9 cellular contexts compared by ENCODE assay signal in the genomic region with DNA sequence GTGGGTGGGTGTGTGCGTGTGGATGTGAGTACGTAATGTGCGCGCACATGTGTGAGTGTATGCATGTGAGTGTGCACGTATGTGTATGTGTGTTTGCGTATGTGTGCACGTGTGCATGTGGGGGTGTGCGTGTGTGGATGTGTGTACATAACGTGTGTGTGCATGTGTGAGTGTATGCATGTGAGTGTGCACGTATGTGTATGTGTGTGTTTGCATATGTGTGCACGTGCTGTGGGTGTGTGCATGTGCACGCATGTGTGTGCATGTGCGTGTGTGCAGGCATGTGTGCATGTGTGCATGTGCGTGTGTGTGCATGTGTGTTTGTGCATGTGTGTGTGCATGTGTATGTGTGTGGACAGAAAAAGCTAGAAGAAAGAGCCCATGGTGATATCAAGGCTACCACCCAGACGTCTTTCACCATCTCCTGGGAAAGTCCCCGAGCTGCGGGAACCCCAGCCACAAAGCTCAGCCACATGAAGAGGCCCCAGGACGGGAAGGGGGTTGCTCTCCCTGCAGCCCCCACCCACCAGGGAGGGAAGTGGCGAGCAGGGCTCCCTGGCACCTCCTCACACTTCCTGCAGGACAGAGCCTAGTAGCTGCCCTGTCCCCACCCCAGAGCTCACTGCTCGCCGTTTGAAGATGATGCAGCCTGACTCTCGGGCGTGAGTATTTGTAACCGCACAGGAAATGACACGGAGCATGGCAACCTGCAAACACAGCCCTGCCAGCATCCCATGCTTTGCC.
DNase-seq lines count a peak whose midpoint lies in the region; ATAC-seq and FAIRE-seq lines count a peak whose summit lies in the region.
"Had no signal": no experiment of that assay in that cellular context is flagged by ENCODE, and none has a peak within 500 bp of the region (broad histone marks: within the 10 kb centered on the region; RNA-seq: fewer than 3 reads in every experiment).

No MANE protein-coding gene starts in this region.

- H3K9me3 Mint-ChIP-seq in activated naive CD8-positive, alpha-beta T cell treated with anti-CD3 and anti-CD28 coated beads for 36 hours = peaks cover 13% of the 10 kb centered on the region
- peaks cover 12 to 13% of the 10 kb centered on the region in 2 donors for H3K9me3 Mint-ChIP-seq in stimulated activated naive B cell treated with anti-CD40 and anti-IgM and Interleukin-4, amounts not matched to agents 10 μg/mL and 1 μg/mL and 100 μg/mL, for 72 hours

- no peaks in the 10 kb centered on the region for H3K36me3 Mint-ChIP-seq in activated naive CD8-positive, alpha-beta T cell treated with anti-CD3 and anti-CD28 coated beads for 36 hours
- H3K36me3 Mint-ChIP-seq in stimulated activated naive B cell treated with anti-CD40 and anti-IgM and Interleukin-4, amounts not matched to agents 10 μg/mL and 1 μg/mL and 100 μg/mL, for 72 hours = peaks cover 6% of the 10 kb centered on the region in 2 donors

- DNase-seq in RCC 7860 (ENCODE audit: low spot score) (peak; percentile 71), NCI-H69 (lab: John Stamatoyannopoulos, UW) (no peak), nucleus accumbens (lab: John Stamatoyannopoulos, UW) (no peak), NCI-H524 (lab: John Stamatoyannopoulos, UW) (no peak)
- peak; percentile 47 for DNase-seq in activated naive CD8-positive, alpha-beta T cell treated with anti-CD3 and anti-CD28 coated beads for 36 hours
- peak; percentile 28 for DNase-seq in stimulated activated naive B cell treated with anti-CD40 and anti-IgM and Interleukin-4, amounts not matched to agents 10 μg/mL and 1 μg/mL and 100 μg/mL, for 72 hours

- peak overlapping the region; percentile 26 for H3K27ac Mint-ChIP-seq in activated naive CD8-positive, alpha-beta T cell treated with anti-CD3 and anti-CD28 coated beads for 36 hours
- peak overlapping the region; percentile 17 for H3K27ac Mint-ChIP-seq in stimulated activated naive B cell treated with anti-CD40 and anti-IgM and Interleukin-4, amounts not matched to agents 10 μg/mL and 1 μg/mL and 100 μg/mL, for 72 hours

- H3K27me3 Mint-ChIP-seq in activated naive CD8-positive, alpha-beta T cell treated with anti-CD3 and anti-CD28 coated beads for 36 hours = peaks cover 13% of the 10 kb centered on the region
- H3K27me3 Mint-ChIP-seq in stimulated activated naive B cell treated with anti-CD40 and anti-IgM and Interleukin-4, amounts not matched to agents 10 μg/mL and 1 μg/mL and 100 μg/mL, for 72 hours = peaks cover 34 to 47% of the 10 kb centered on the region in 2 donors

- no peak overlapping the region for H3K4me3 Mint-ChIP-seq in activated naive CD8-positive, alpha-beta T cell treated with anti-CD3 and anti-CD28 coated beads for 36 hours
- peak overlapping the region; percentile 37 to 48 for H3K4me3 Mint-ChIP-seq in stimulated activated naive B cell treated with anti-CD40 and anti-IgM and Interleukin-4, amounts not matched to agents 10 μg/mL and 1 μg/mL and 100 μg/mL, for 72 hours

- ATAC-seq in GM18861 (IDR thresholded peaks at IDR 0.05; ENCODE audit: unreplicated experiment) = peak; percentile 90
- ATAC-seq in HG02798 (IDR thresholded peaks at IDR 0.05; ENCODE audit: poor library complexity, unreplicated experiment) = peak; percentile 60
- peak; percentile 68 to 84 for ATAC-seq in stimulated activated naive B cell treated with anti-CD40 and anti-IgM and Interleukin-4, amounts not matched to agents 10 μg/mL and 1 μg/mL and 100 μg/mL, for 72 hours (replicated peaks)

- no peak for FAIRE-seq in RCC 7860 (lab: Jason Lieb, UNC)
- FAIRE-seq: keratinocyte had no signal

- H3K4me1 Mint-ChIP-seq in activated naive CD8-positive, alpha-beta T cell treated with anti-CD3 and anti-CD28 coated beads for 36 hours = peaks cover 13% of the 10 kb centered on the region
- peaks cover 15 to 16% of the 10 kb centered on the region in 2 donors for H3K4me1 Mint-ChIP-seq in stimulated activated naive B cell treated with anti-CD40 and anti-IgM and Interleukin-4, amounts not matched to agents 10 μg/mL and 1 μg/mL and 100 μg/mL, for 72 hours

Comparison
In these comparisons a context has a peak if more than half of its experiments do, and no peak if none do; other contexts are left out.
1. DNase-seq: peak in RCC 7860 (single experiment), activated naive CD8-positive, alpha-beta T cell treated with anti-CD3 and anti-CD28 coated beads for 36 hours (single experiment) and stimulated activated naive B cell treated with anti-CD40 and anti-IgM and Interleukin-4, amounts not matched to agents 10 μg/mL and 1 μg/mL and 100 μg/mL, for 72 hours (single experiment); none in NCI-H69 (single experiment), nucleus accumbens (0 of 56) and NCI-H524 (0 of 2).
2. Peak in every context shown above with its lines, with median percentiles within 50 percentile points of each other: ATAC-seq.